22 cellular contexts compared by ENCODE assay signal in genomic region chr5:81249240-81249639, GRCh38.
"Had no signal": no experiment of that assay in that cellular context is flagged by ENCODE, and none has a peak within 500 bp of the region (broad histone marks: within the 10 kb centered on the region; RNA-seq: fewer than 3 reads in every experiment).

No MANE protein-coding gene starts in this region.

- H3K4me1 ChIP-seq: parathyroid adenoma, prostate gland, transverse colon had no signal

- H3K9me3 ChIP-seq: gastroesophageal sphincter, prostate gland, testis, transverse colon had no signal

- H2AFZ ChIP-seq: parathyroid adenoma had no signal

- H3K4me3 ChIP-seq: dorsolateral prefrontal cortex, gastroesophageal sphincter, lung, prostate gland, testis, transverse colon had no signal

- H3K27me3 ChIP-seq: dorsolateral prefrontal cortex, gastroesophageal sphincter, testis, transverse colon had no signal

- ATAC-seq: esophagus mucosa; gastroesophageal sphincter; left cardiac atrium; left ventricle myocardium superior; sciatic nerve; stimulated activated naive B cell treated with anti-CD40 and anti-IgM and Interleukin-4, amounts not matched to agents 10 μg/mL and 1 μg/mL and 100 μg/mL, for 72 hours; stimulated activated naive CD8-positive, alpha-beta T cell treated with anti-CD3 and anti-CD28 coated beads, Interleukin-15, amount 100 ng/mL, for 72 hours had no signal

- H3K36me3 ChIP-seq: prostate gland, transverse colon had no signal

- H3K79me2 ChIP-seq: parathyroid adenoma had no signal

- H3K27ac ChIP-seq: gastroesophageal sphincter, parathyroid adenoma, prostate gland, transverse colon had no signal

- DNase-seq: cortex of kidney; dorsolateral prefrontal cortex; effector CD8-positive, alpha-beta T cell; glutamatergic neuron; kidney; left cardiac atrium; left ventricle myocardium superior; mesenchymal stem cell; midbrain; retina; stimulated activated CD4-positive, alpha-beta T cell treated with anti-CD3 and anti-CD28 coated beads, Interleukin-2, amount 100 ng/mL, for 24 hours; stimulated activated CD4-positive, alpha-beta T cell treated with anti-CD3 and anti-CD28 coated beads, Interleukin-4, amount 100 ng/mL, for 4 hours; stimulated activated naive B cell treated with anti-CD40 and anti-IgM and Interleukin-4, amounts not matched to agents 10 μg/mL and 1 μg/mL and 100 μg/mL, for 72 hours; stimulated activated naive CD8-positive, alpha-beta T cell treated with anti-CD3 and anti-CD28 coated beads, Interleukin-15, amount 100 ng/mL, for 72 hours; testis; transverse colon had no signal
